ENCODE assay signal across 27 cellular contexts in the genomic region with DNA sequence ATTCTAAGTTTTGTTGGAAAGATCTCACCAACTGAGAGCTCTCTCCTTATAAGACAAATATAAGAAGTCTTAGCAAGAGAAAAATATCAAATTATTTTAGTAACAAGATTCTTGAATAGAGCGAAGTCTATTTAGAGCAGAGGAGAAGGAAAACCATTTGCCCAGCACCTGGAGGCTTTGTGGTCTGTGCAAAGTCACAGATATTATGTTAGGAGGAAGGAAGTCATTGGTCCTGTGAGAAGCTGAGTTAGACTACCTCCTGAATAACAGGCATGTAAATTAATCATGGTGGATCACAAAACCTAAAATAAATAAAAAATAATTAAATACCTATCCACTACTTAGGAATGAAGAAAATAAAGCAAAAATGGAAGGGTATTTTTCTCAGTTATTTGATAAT.
"Had no signal": no experiment of that assay in that cellular context is flagged by ENCODE, and none has a peak within 500 bp of the region (broad histone marks: within the 10 kb centered on the region; RNA-seq: fewer than 3 reads in every experiment).

No MANE protein-coding gene starts in this region.

- DNase-seq: activated CD4-positive, alpha-beta memory T cell treated with anti-CD3 and anti-CD28 coated beads, Interleukin-2, amount 10 ng/mL, durations not matched to agents 7 days and 5 days; activated CD4-positive, alpha-beta T cell treated with anti-CD3 and anti-CD28 coated beads for 1 hour; activated CD4-positive, alpha-beta T cell treated with anti-CD3 and anti-CD28 coated beads for 4 hours; activated CD4-positive, alpha-beta T cell treated with anti-CD3 and anti-CD28 coated beads, Interleukin-2, amount 10 ng/mL, durations not matched to agents 7 days and 5 days; activated CD4-positive, alpha-beta T cell treated with anti-CD3 and anti-CD28 coated beads, Interleukin-2, amount 50 U/mL, for 4 hours; activated CD8-positive, alpha-beta memory T cell treated with anti-CD3 and anti-CD28 coated beads, Interleukin-2, amount 50 U/mL, for 48 hours; activated gamma-delta T cell; activated naive CD4-positive, alpha-beta T cell; activated naive CD4-positive, alpha-beta T cell treated with anti-CD3 and anti-CD28 coated beads, Interleukin-2, amount 10 ng/mL, durations not matched to agents 7 days and 5 days; activated naive CD8-positive, alpha-beta T cell treated with anti-CD3 and anti-CD28 coated beads, Interleukin-2, amount 10 ng/mL, durations not matched to agents 7 days and 5 days; activated T-cell treated with anti-CD3 and anti-CD28 coated beads for 4 hours; activated T-cell treated with anti-CD3 and anti-CD28 coated beads, Interleukin-2, amount 50 U/mL, for 24 hours; activated T-cell treated with anti-CD3 and anti-CD28 coated beads, Interleukin-2, amount 50 U/mL, for 72 hours; central memory CD4-positive, alpha-beta T cell; cerebellar nuclear complex; colonic mucosa; effector CD8-positive, alpha-beta T cell; esophagus squamous epithelium; head of caudate nucleus; T-helper 2 cell had no signal

- ATAC-seq: activated naive CD4-positive, alpha-beta T cell treated with anti-CD3 and anti-CD28 coated beads, Interleukin-2, amount 50 U/mL, for 72 hours; activated T-cell treated with anti-CD3 and anti-CD28 coated beads, Interleukin-2, amount 50 U/mL, for 72 hours; WTC11 had no signal

- H3K4me3 ChIP-seq: ascending aorta, breast epithelium, cardiac muscle cell, colonic mucosa, esophagus squamous epithelium had no signal

- H3K36me3 ChIP-seq: ascending aorta, breast epithelium, cardiac muscle cell, colonic mucosa, esophagus squamous epithelium had no signal

- H3K9me3 ChIP-seq: ascending aorta, breast epithelium, colonic mucosa, esophagus squamous epithelium had no signal

- H3K27ac ChIP-seq: ascending aorta, breast epithelium, cardiac muscle cell, colonic mucosa, epithelial cell of prostate, esophagus squamous epithelium, VCaP had no signal

- H3K27me3 ChIP-seq: ascending aorta, breast epithelium, cardiac muscle cell, colonic mucosa, esophagus squamous epithelium had no signal

- H3K4me1 ChIP-seq: ascending aorta, breast epithelium, colonic mucosa, esophagus squamous epithelium had no signal
